ENCODE assay signal across 8 cellular contexts in the genomic region with DNA sequence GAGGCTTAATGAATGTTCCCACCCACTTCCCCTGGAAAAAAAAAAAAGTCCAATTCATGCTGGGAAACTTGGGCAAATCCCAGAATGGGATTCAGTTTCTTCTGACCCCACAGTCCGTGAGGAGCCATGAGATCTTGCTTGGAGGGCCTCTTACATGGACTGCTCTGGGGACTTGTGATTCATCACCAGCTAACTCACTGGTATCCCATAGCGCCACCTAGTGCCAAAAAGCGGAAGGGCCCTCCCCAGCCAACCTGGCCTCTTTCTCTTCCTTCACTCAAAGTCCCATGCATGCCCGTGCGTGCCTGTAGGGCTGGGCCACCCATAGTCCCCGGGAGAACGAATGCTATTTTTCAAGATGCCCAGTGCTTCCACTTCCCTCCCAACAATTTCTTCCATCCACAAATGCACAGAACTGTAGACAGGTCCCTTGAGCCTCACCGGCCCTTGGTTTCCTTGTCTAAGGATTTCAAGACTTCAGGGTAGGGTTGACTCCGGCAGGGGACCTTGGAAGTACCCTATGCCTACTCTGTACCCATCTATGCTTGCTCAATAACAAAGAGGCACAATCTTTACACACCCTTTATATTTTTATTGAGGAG. TPM values are rescaled to one million over a fixed set of nuclear protein-coding genes. Genes with fewer than 3 reads are reported as not detected.
DNase-seq lines count a peak whose midpoint lies in the region; ATAC-seq, FAIRE-seq and TF ChIP-seq lines count a peak whose summit lies in the region.

No MANE protein-coding gene starts in this region.

- no peak overlapping the region for H2AFZ ChIP-seq in osteoblast (ENCODE audit: low read length)

- H3K9me3 ChIP-seq in MG63, result no peaks in the 10 kb centered on the region
- H3K9me3 ChIP-seq in osteoblast (ENCODE audit: low read depth, low read length), result no peaks in the 10 kb centered on the region

- peaks cover 20% of the 10 kb centered on the region for H3K4me1 ChIP-seq in osteoblast (ENCODE audit: insufficient read depth, low read length)

- H3K4me3 ChIP-seq in MG63 (no peak overlapping the region), osteoblast (ENCODE audit: insufficient read depth, low read length) (no peak overlapping the region)

- peak; percentile 85 for ATAC-seq in GM21717 (IDR thresholded peaks at IDR 0.05; ENCODE audit: unreplicated experiment)

- TF ChIP-seq CTCF in osteoblast (IDR thresholded peaks at IDR 0.05; ENCODE audit: extremely low read depth, low read depth, low read length), result peak; percentile 97

- H4K20me1 ChIP-seq in osteoblast (ENCODE audit: insufficient read depth, low read length), result no peaks in the 10 kb centered on the region

- no peak for FAIRE-seq in frontal cortex (lab: Jason Lieb, UNC)

- H3K27ac ChIP-seq in osteoblast (ENCODE audit: low read depth, low read length), result no peak overlapping the region
- peak overlapping the region; percentile 7 for H3K27ac ChIP-seq in temporal lobe (ENCODE audit: low read depth, low read length)

- H3K27me3 ChIP-seq in MG63 (no peaks in the 10 kb centered on the region), osteoblast (ENCODE audit: insufficient read depth, low read length) (peaks cover 31% of the 10 kb centered on the region)

- H3K36me3 ChIP-seq in MG63 (no peaks in the 10 kb centered on the region), osteoblast (ENCODE audit: insufficient read depth, low read length) (no peaks in the 10 kb centered on the region)

- H3K79me2 ChIP-seq in osteoblast (ENCODE audit: insufficient read depth, low read length), result no peaks in the 10 kb centered on the region

- H3K4me2 ChIP-seq in osteoblast (ENCODE audit: insufficient read depth, low read length), result peak overlapping the region; percentile 20

- peak; percentile 59 for DNase-seq in DMS79 (lab: John Stamatoyannopoulos, UW)
- peak; percentile 64 for DNase-seq in MG63
- DNase-seq in SHP77 treated with DMSO at 0.1 percent for 48 hours (lab: John Stamatoyannopoulos, UW), result peak; percentile 22
- DNase-seq in activated effector memory CD4-positive, alpha-beta T cell treated with Interleukin-2 at 50 U/mL for 16 hours, result peak; percentile 70
- peak; percentile 54 to 63 for DNase-seq in frontal cortex (ENCODE audit: low spot score in 2 of 2)
- DNase-seq in osteoblast (ENCODE audit: insufficient read length, low spot score, missing footprints), result peak; percentile 97

RNA-seq across cellular contexts. Expression of a gene that starts 5.1 kb away (rescaled TPM):
- 0.03 TPM in 1 of 2 replicates, not detected in the other for total RNA-seq in MG63 (2014; rRNA removed; shearing (Covaris generic); ENCODE audit: low replicate concordance)
- total RNA-seq in frontal cortex, result 4.1 TPM
- total RNA-seq in osteoblast, result 2.1 and 2.2 TPM in 2 replicates
- 8.4 TPM for total RNA-seq in temporal lobe

RNA-seq across cellular contexts. Expression of a gene that starts 54.9 kb away (rescaled TPM):
- 1.3 and 2.3 TPM in 2 replicates for total RNA-seq in MG63 (2014; rRNA removed; shearing (Covaris generic); ENCODE audit: low replicate concordance)
- 16.3 TPM for total RNA-seq in frontal cortex
- 10.6 and 13.8 TPM in 2 replicates for total RNA-seq in osteoblast
- total RNA-seq in temporal lobe, result 18.9 TPM

Comparison
In these comparisons a context has a peak if more than half of its experiments do, and no peak if none do; other contexts are left out.
1. DNase-seq: peak in every context shown above with its lines; median percentile 97 in osteoblast; 70 in activated effector memory CD4-positive, alpha-beta T cell treated with Interleukin-2 at 50 U/mL for 16 hours; 64 in MG63; 59 in DMS79; 58 in frontal cortex; 22 in SHP77 treated with DMSO at 0.1 percent for 48 hours.